In genomic region chr19:8557637-8558238, GRCh38 we compare ENCODE assay signal across 1 cellular context.
TF ChIP-seq lines count a peak whose summit lies in the region.

No MANE protein-coding gene starts in this region.

TF ChIP-seq in H1, 55 proteins besides CTCF, POLR2A, EP300 and RAD21:
- TF ChIP-seq SIN3A (conservative IDR thresholded peaks at IDR 0.05 in 1 of 2, IDR thresholded peaks at IDR 0.05 in 1 of 2; ENCODE audit: low read depth in 1 of 2, low read length in 2 of 2) (no peak), KDM5A (IDR thresholded peaks at IDR 0.05; ENCODE audit: low read length) (no peak), NANOG (IDR thresholded peaks at IDR 0.05; ENCODE audit: insufficient read depth, low read depth, low read length, poor library complexity, severe bottlenecking) (no peak), CREB1 (IDR thresholded peaks at IDR 0.05) (no peak), SIRT6 (IDR thresholded peaks at IDR 0.05; ENCODE audit: low read length) (no peak), CTBP2 (IDR thresholded peaks at IDR 0.05; ENCODE audit: borderline replicate concordance, insufficient read depth, insufficient read length, low read length) (no peak), ZNF274 (IDR thresholded peaks at IDR 0.05; ENCODE audit: borderline replicate concordance, extremely low read depth, low read length) (no peak)
TF ChIP-seq in H1: peak in this region for 0.
